25 cellular contexts compared by ENCODE assay signal in the genomic region with DNA sequence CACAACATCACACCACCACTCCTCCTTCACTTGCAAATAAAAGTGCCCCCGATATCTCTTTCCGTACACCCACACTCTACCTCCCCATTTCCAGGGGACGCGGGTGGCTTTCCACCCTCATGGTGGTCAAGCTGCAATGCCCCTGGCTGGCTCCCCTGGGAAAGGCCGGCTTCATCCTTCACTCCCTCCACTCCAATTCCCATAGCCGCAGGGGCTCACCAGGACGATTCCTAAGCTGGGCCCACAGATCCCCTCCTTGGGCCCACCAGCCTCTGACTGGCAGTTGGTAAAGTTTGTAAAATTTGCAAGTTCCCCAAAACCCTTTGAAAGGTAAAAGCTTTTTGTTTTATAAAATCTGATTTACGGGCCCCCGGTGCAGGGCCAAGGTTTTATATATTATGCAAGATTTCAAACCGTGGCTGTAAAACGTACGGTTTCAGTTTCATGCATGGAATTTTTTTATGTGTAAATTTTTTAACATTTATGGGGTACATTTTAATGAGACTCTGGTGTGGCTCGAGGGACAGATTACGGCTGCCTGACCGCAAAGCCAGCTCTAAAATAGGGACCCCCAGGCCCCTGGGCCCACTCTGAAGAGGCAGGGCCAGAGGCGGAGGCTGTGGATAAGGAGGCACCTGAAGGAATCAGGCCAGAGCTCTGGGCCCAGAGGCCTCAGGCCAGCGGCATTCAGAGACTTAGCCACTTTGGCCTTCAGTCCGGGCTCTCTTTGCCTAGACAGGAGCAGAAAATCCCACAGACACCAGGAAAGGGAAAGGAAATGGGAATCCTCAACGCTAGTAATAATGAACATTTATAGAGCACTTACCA.
"Had no signal": no experiment of that assay in that cellular context is flagged by ENCODE, and none has a peak within 500 bp of the region (broad histone marks: within the 10 kb centered on the region; RNA-seq: fewer than 3 reads in every experiment).

No MANE protein-coding gene starts in this region.

- H3K27ac ChIP-seq: colonic mucosa, right lobe of liver, skin epidermis, WERI-Rb-1 had no signal

- H3K9me3 ChIP-seq: colonic mucosa, right lobe of liver had no signal

- H3K36me3 ChIP-seq: colonic mucosa, right lobe of liver, WERI-Rb-1 had no signal

- H3K4me3 ChIP-seq: colonic mucosa, right lobe of liver, skin epidermis had no signal

- H3K4me1 Mint-ChIP-seq: immature natural killer cell; memory B cell; stimulated activated memory B cell treated with anti-CD40 and anti-IgM and Interleukin-4, amounts not matched to agents 10 μg/mL and 1 μg/mL and 100 μg/mL, for 72 hours; stimulated activated naive CD8-positive, alpha-beta T cell treated with anti-CD3 and anti-CD28 coated beads, Interleukin-15, amount 100 ng/mL, for 72 hours had no signal

- DNase-seq: activated CD4-positive, alpha-beta T cell treated with anti-CD3 and anti-CD28 coated beads for 48 hours; activated CD4-positive, alpha-beta T cell treated with anti-CD3 and anti-CD28 coated beads, Interleukin-2, amount 50 U/mL, for 48 hours; activated CD8-positive, alpha-beta memory T cell treated with anti-CD3 and anti-CD28 coated beads for 24 hours; activated naive CD4-positive, alpha-beta T cell; activated T-cell treated with anti-CD3 and anti-CD28 coated beads, Interleukin-2, amount 50 U/mL, for 1 hour; colonic mucosa; effector memory CD4-positive, alpha-beta T cell; erythroblast; hypothalamus; immature natural killer cell; kidney; left colon; naive thymus-derived CD8-positive, alpha-beta T cell; right lobe of liver; stimulated activated CD4-positive, alpha-beta T cell treated with anti-CD3 and anti-CD28 coated beads, Interleukin-4, amount 100 ng/mL, for 24 hours; stimulated activated naive CD8-positive, alpha-beta T cell treated with anti-CD3 and anti-CD28 coated beads, Interleukin-15, amount 100 ng/mL, for 72 hours; substantia nigra; WERI-Rb-1 had no signal

- H3K36me3 Mint-ChIP-seq: activated naive CD4-positive, alpha-beta T cell treated with anti-CD3 and anti-CD28 coated beads, Interleukin-2, amount 50 U/mL, for 72 hours; immature natural killer cell; memory B cell; naive thymus-derived CD8-positive, alpha-beta T cell; stimulated activated memory B cell treated with anti-CD40 and anti-IgM and Interleukin-4, amounts not matched to agents 10 μg/mL and 1 μg/mL and 100 μg/mL, for 72 hours had no signal

- H3K4me1 ChIP-seq: colonic mucosa, right lobe of liver had no signal

- ATAC-seq: activated CD4-positive, CD25-positive, alpha-beta regulatory T cell treated with anti-CD3 and anti-CD28 coated beads, Interleukin-2, amount 50 U/mL, for 24 hours; activated naive CD4-positive, alpha-beta T cell treated with anti-CD3 and anti-CD28 coated beads, Interleukin-2, amount 50 U/mL, for 72 hours; left colon; naive thymus-derived CD8-positive, alpha-beta T cell; right lobe of liver; stimulated activated memory B cell treated with anti-CD40 and anti-IgM and Interleukin-4, amounts not matched to agents 10 μg/mL and 1 μg/mL and 100 μg/mL, for 72 hours; stimulated activated naive CD8-positive, alpha-beta T cell treated with anti-CD3 and anti-CD28 coated beads, Interleukin-15, amount 100 ng/mL, for 72 hours had no signal

- H3K9me3 Mint-ChIP-seq: activated naive CD4-positive, alpha-beta T cell treated with anti-CD3 and anti-CD28 coated beads, Interleukin-2, amount 50 U/mL, for 72 hours; naive thymus-derived CD8-positive, alpha-beta T cell; stimulated activated naive CD8-positive, alpha-beta T cell treated with anti-CD3 and anti-CD28 coated beads, Interleukin-15, amount 100 ng/mL, for 72 hours; type B pancreatic cell had no signal

- H3K4me3 Mint-ChIP-seq: immature natural killer cell; memory B cell; naive thymus-derived CD8-positive, alpha-beta T cell; stimulated activated memory B cell treated with anti-CD40 and anti-IgM and Interleukin-4, amounts not matched to agents 10 μg/mL and 1 μg/mL and 100 μg/mL, for 72 hours; stimulated activated naive CD8-positive, alpha-beta T cell treated with anti-CD3 and anti-CD28 coated beads, Interleukin-15, amount 100 ng/mL, for 72 hours; type B pancreatic cell had no signal

- H3K27me3 Mint-ChIP-seq: progenitor cell of endocrine pancreas had no signal

- H3K27ac Mint-ChIP-seq: activated naive CD4-positive, alpha-beta T cell treated with anti-CD3 and anti-CD28 coated beads, Interleukin-2, amount 50 U/mL, for 72 hours; immature natural killer cell; memory B cell; naive thymus-derived CD8-positive, alpha-beta T cell; progenitor cell of endocrine pancreas; stimulated activated memory B cell treated with anti-CD40 and anti-IgM and Interleukin-4, amounts not matched to agents 10 μg/mL and 1 μg/mL and 100 μg/mL, for 72 hours; type B pancreatic cell had no signal

- H3K27me3 ChIP-seq: colonic mucosa, right lobe of liver had no signal
